In the genomic region with DNA sequence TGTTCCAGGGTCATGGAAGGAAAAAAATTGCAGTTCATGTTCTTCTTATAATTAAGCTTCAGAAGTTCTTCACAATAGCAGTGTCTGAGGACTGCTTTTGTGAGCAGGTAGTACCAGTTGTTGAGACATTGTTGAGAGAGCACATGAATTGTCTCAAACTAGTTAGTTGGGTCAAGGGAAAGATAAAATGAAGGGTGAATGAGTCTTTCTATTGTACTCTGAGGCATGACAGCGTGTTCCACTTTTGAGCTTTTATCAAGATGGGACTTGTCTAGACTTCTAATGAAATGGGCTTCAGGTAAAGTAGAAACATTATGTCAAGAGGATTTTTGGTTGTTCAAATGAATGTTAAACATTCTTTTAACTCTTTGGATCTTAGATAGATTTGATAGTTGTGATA, we compare ENCODE assay signal across 15 cellular contexts. TPM values are rescaled to one million over a fixed set of nuclear protein-coding genes. Genes with fewer than 3 reads are reported as not detected.
DNase-seq lines count a peak whose midpoint lies in the region; ATAC-seq and TF ChIP-seq lines count a peak whose summit lies in the region.
"Had no signal": no experiment of that assay in that cellular context is flagged by ENCODE, and none has a peak within 500 bp of the region (broad histone marks: within the 10 kb centered on the region; RNA-seq: fewer than 3 reads in every experiment).

No MANE protein-coding gene starts in this region.

- no peak for TF ChIP-seq EP300 in upper lobe of left lung (IDR thresholded peaks at IDR 0.05)

- no peak overlapping the region for H2AFZ ChIP-seq in hepatocyte

- TF ChIP-seq POLR2A in breast epithelium (IDR thresholded peaks at IDR 0.05), result no peak
- TF ChIP-seq POLR2A in upper lobe of left lung (IDR thresholded peaks at IDR 0.05), result no peak

- intact Hi-C loops in MCF 10A (cut with micrococcal nuclease) (no loop called here), breast epithelium (cut with DNase I; ENCODE audit: low total_unique reads) (no loop called here), ascending aorta (cut with DNase I) (no loop called here)

- TF ChIP-seq CTCF in MCF 10A (IDR thresholded peaks at IDR 0.05; ENCODE audit: unreplicated experiment) (no peak), breast epithelium (IDR thresholded peaks at IDR 0.05) (no peak), VCaP (conservative IDR thresholded peaks at IDR 0.05) (no peak), hepatocyte (IDR thresholded peaks at IDR 0.05; ENCODE audit: poor library complexity) (no peak), upper lobe of left lung (IDR thresholded peaks at IDR 0.05) (no peak), ascending aorta (IDR thresholded peaks at IDR 0.05) (no peak)

- CTCF ChIA-PET in MCF 10A (lab: Yijun Ruan, JAX), result interaction anchor here (0.5 to 0.6 kb wide), 2 partner anchors 167 to 608 kb away, joined by 3 read pairs; no protein-coding TSS in a partner anchor

- no peak overlapping the region for H3K4me2 ChIP-seq in hepatocyte

- H3K4me1 ChIP-seq in breast epithelium (peaks cover 0 to 11% of the 10 kb centered on the region in 2 donors), hepatocyte (ENCODE audit: insufficient read depth) (peaks cover 18% of the 10 kb centered on the region), thymus (ENCODE audit: control insufficient read depth, insufficient read depth, low read length) (peaks cover 3% of the 10 kb centered on the region), upper lobe of left lung (peaks cover 31 to 37% (median 34%) of the 10 kb centered on the region in 4 donors), ascending aorta (peaks cover 0 to 15% of the 10 kb centered on the region in 2 donors)

- H3K36me3 ChIP-seq in breast epithelium (no peaks in the 10 kb centered on the region), hepatocyte (replicated peaks; ENCODE audit: insufficient read depth, low read depth) (no peaks in the 10 kb centered on the region), thymus (ENCODE audit: control insufficient read depth, insufficient read depth) (peaks cover 6% of the 10 kb centered on the region), upper lobe of left lung (no peaks in the 10 kb centered on the region), ascending aorta (no peaks in the 10 kb centered on the region)
- H3K36me3 ChIP-seq: thoracic aorta had no signal

- POLR2A ChIA-PET in MCF 10A (lab: Yijun Ruan, JAX), result interaction anchor here (0.8 to 1.0 kb wide), 2 partner anchors 9 to 19 kb away, joined by 3 to 5 read pairs; no protein-coding TSS in a partner anchor

- no peaks in the 10 kb centered on the region for H3K9me2 ChIP-seq in hepatocyte (replicated peaks; ENCODE audit: insufficient read depth)

- peaks cover 5% of the 10 kb centered on the region for H3K36me3 Mint-ChIP-seq in MCF 10A (ENCODE audit: insufficient read depth, unreplicated experiment)

- H3K4me3 ChIP-seq in breast epithelium, result no peak overlapping the region
- H3K4me3 ChIP-seq in hepatocyte, result no peak overlapping the region
- H3K4me3 ChIP-seq in thymus (ENCODE audit: low read length), result no peak overlapping the region
- H3K4me3 ChIP-seq in upper lobe of left lung, result no peak overlapping the region
- no peak overlapping the region for H3K4me3 ChIP-seq in ascending aorta
- H3K4me3 ChIP-seq: thoracic aorta had no signal

- H4K20me1 ChIP-seq in hepatocyte (ENCODE audit: insufficient read depth, poor library complexity, severe bottlenecking), result peaks cover 65% of the 10 kb centered on the region

- H3K27me3 Mint-ChIP-seq in MCF 10A (ENCODE audit: insufficient read depth, unreplicated experiment), result no peaks in the 10 kb centered on the region

- H3K4me3 Mint-ChIP-seq in MCF 10A (ENCODE audit: unreplicated experiment), result peak overlapping the region; percentile 3

- ATAC-seq in HG03378 (IDR thresholded peaks at IDR 0.05; ENCODE audit: unreplicated experiment) (no peak), upper lobe of left lung (ENCODE audit: low FRiP score in 2 of 2) (no peak)

- peak; percentile 27 for DNase-seq in MCF 10A (ENCODE audit: unreplicated experiment)
- no peak for DNase-seq in breast epithelium (ENCODE audit: low spot score in 2 of 2)
- no peak for DNase-seq in hepatocyte (ENCODE audit: low spot score)
- DNase-seq in upper lobe of left lung, result no peak
- DNase-seq in ascending aorta (ENCODE audit: low spot score in 2 of 2), result no peak
- DNase-seq: activated CD4-positive, alpha-beta T cell treated with anti-CD3 and anti-CD28 coated beads for 4 hours; activated gamma-delta T cell; caudate nucleus; NCI-H1092; NCI-H345; T-helper 1 cell had no signal

- peaks cover 98% of the 10 kb centered on the region for H3K79me2 ChIP-seq in hepatocyte

- peak overlapping the region in 1 of 2 donors; percentile 49 for H3K27ac ChIP-seq in breast epithelium
- H3K27ac ChIP-seq in VCaP, result peak overlapping the region; percentile 46
- peak overlapping the region; percentile 7 for H3K27ac ChIP-seq in hepatocyte
- peak overlapping the region; percentile 10 for H3K27ac ChIP-seq in thymus (ENCODE audit: low read depth)
- H3K27ac ChIP-seq in upper lobe of left lung, result no peak overlapping the region
- H3K27ac ChIP-seq in ascending aorta, result no peak overlapping the region
- H3K27ac ChIP-seq: thoracic aorta had no signal

- H3K4me1 Mint-ChIP-seq in MCF 10A (ENCODE audit: insufficient read depth, unreplicated experiment), result peaks cover 18% of the 10 kb centered on the region

- no peaks in the 10 kb centered on the region for H3K27me3 ChIP-seq in breast epithelium
- H3K27me3 ChIP-seq in hepatocyte, result no peaks in the 10 kb centered on the region
- no peaks in the 10 kb centered on the region for H3K27me3 ChIP-seq in thymus (ENCODE audit: control insufficient read depth, insufficient read depth)
- H3K27me3 ChIP-seq in upper lobe of left lung, result no peaks in the 10 kb centered on the region
- no peaks in the 10 kb centered on the region for H3K27me3 ChIP-seq in ascending aorta

- H3K9me3 ChIP-seq in breast epithelium, result no peaks in the 10 kb centered on the region
- no peaks in the 10 kb centered on the region for H3K9me3 ChIP-seq in hepatocyte (ENCODE audit: low read depth)
- H3K9me3 ChIP-seq in thymus (ENCODE audit: control insufficient read depth), result no peaks in the 10 kb centered on the region
- H3K9me3 ChIP-seq in upper lobe of left lung, result no peaks in the 10 kb centered on the region
- no peaks in the 10 kb centered on the region for H3K9me3 ChIP-seq in ascending aorta
- H3K9me3 ChIP-seq: thoracic aorta had no signal

- WGBS in hepatocyte (ENCODE audit: low lambda C conversion rate, missing lambda C conversion rate), result 100% methylated on average over 1 of the region's 1 CpG
- WGBS in thymus, result 92% methylated on average over 1 of the region's 1 CpG
- 75 to 89% methylated on average over 1 of the region's 1 CpG for WGBS in upper lobe of left lung, 2 donors

- no peaks in the 10 kb centered on the region for H3K9me3 Mint-ChIP-seq in MCF 10A (ENCODE audit: unreplicated experiment)

- peak overlapping the region; percentile 49 for H3K27ac Mint-ChIP-seq in MCF 10A (ENCODE audit: low read depth, unreplicated experiment)

- BruUV-seq in MCF 10A (replicated peaks; lab: Mats Ljungman, UMichigan), result no TSS peak

RNA-seq across cellular contexts. Expression of gene KAT6B, which starts 26.0 kb away (rescaled TPM):
- total RNA-seq in MCF 10A (2022), result 16.4 and 18.3 TPM in 2 replicates
- 10 to 100 TPM; 46.2 to 90.3 (median 55.7) TPM for total RNA-seq in breast epithelium
- total RNA-seq in hepatocyte, result 28.8 and 36.2 TPM in 2 replicates
- 15.8 and 17.0 TPM in 2 replicates for polyA plus RNA-seq in hepatocyte
- polyA plus RNA-seq in thymus, result 12.2 TPM
- 10 to 100 TPM; 35.2 to 78.4 (median 38.0) TPM for total RNA-seq in upper lobe of left lung
- total RNA-seq in ascending aorta, result 41.1 TPM

Comparison
In these comparisons a context has a peak if more than half of its experiments do, and no peak if none do; other contexts are left out.
1. H3K27ac ChIP-seq: peak in VCaP (single experiment), hepatocyte (single experiment) and thymus (single experiment); none in upper lobe of left lung (0 of 4) and ascending aorta (0 of 2).